In genomic region chr14:95199298-95199983, GRCh38 we compare ENCODE assay signal across 21 cellular contexts.
"Had no signal": no experiment of that assay in that cellular context is flagged by ENCODE, and none has a peak within 500 bp of the region (broad histone marks: within the 10 kb centered on the region; RNA-seq: fewer than 3 reads in every experiment).

No MANE protein-coding gene starts in this region.

- H3K4me3 ChIP-seq: body of pancreas, sigmoid colon, testis, upper lobe of left lung had no signal

- H3K4me3 Mint-ChIP-seq: activated B cell treated with CpG ODN at 0.5 μM for 24 hours; activated CD4-positive, alpha-beta T cell treated with anti-CD3 and anti-CD28 coated beads for 36 hours; dendritic cell treated with granulocyte-macrophage colony-stimulating factor and Interleukin-4, amounts not matched to agents 40 ng/mL and 50 ng/mL, for 4 days; stimulated activated naive B cell treated with anti-CD40 and anti-IgM and Interleukin-4, amounts not matched to agents 10 μg/mL and 1 μg/mL and 100 μg/mL, for 72 hours had no signal

- FAIRE-seq: islet of Langerhans had no signal

- H3K27ac Mint-ChIP-seq: activated B cell treated with CpG ODN at 0.5 μM for 24 hours; activated CD4-positive, alpha-beta T cell treated with anti-CD3 and anti-CD28 coated beads for 36 hours; dendritic cell treated with granulocyte-macrophage colony-stimulating factor and Interleukin-4, amounts not matched to agents 40 ng/mL and 50 ng/mL, for 4 days; stimulated activated naive B cell treated with anti-CD40 and anti-IgM and Interleukin-4, amounts not matched to agents 10 μg/mL and 1 μg/mL and 100 μg/mL, for 72 hours had no signal

- H3K27me3 ChIP-seq: body of pancreas, foreskin keratinocyte, sigmoid colon, testis, upper lobe of left lung had no signal

- H3K4me1 ChIP-seq: foreskin keratinocyte, sigmoid colon, testis had no signal

- H3K27ac ChIP-seq: foreskin keratinocyte, sigmoid colon, testis, upper lobe of left lung had no signal

- H3K9me3 Mint-ChIP-seq: activated B cell treated with CpG ODN at 0.5 μM for 24 hours; dendritic cell treated with granulocyte-macrophage colony-stimulating factor and Interleukin-4, amounts not matched to agents 40 ng/mL and 50 ng/mL, for 4 days; stimulated activated naive B cell treated with anti-CD40 and anti-IgM and Interleukin-4, amounts not matched to agents 10 μg/mL and 1 μg/mL and 100 μg/mL, for 72 hours had no signal

- H3K27me3 Mint-ChIP-seq: activated B cell treated with CpG ODN at 0.5 μM for 24 hours; dendritic cell treated with granulocyte-macrophage colony-stimulating factor and Interleukin-4, amounts not matched to agents 40 ng/mL and 50 ng/mL, for 4 days; stimulated activated naive B cell treated with anti-CD40 and anti-IgM and Interleukin-4, amounts not matched to agents 10 μg/mL and 1 μg/mL and 100 μg/mL, for 72 hours had no signal

- H3K9me3 ChIP-seq: body of pancreas, testis had no signal

- DNase-seq: activated B cell treated with CpG ODN at 0.5 μM for 24 hours; activated CD4-positive, alpha-beta T cell treated with anti-CD3 and anti-CD28 coated beads for 36 hours; activated CD4-positive, alpha-beta T cell treated with anti-CD3 and anti-CD28 coated beads, Interleukin-2, amount 50 U/mL, for 4 hours; activated effector memory CD4-positive, alpha-beta T cell treated with anti-CD3 and anti-CD28 coated beads, Interleukin-2, amount 50 U/mL, for 16 hours; activated naive CD4-positive, alpha-beta T cell treated with anti-CD3 and anti-CD28 coated beads, Interleukin-2, amount 50 U/mL, for 16 hours; anterior cingulate cortex; body of pancreas; effector CD4-positive, alpha-beta T cell; foreskin keratinocyte; left cardiac atrium; naive thymus-derived CD8-positive, alpha-beta T cell; retina; sigmoid colon; stimulated activated CD4-positive, alpha-beta T cell treated with anti-CD3 and anti-CD28 coated beads, Interleukin-2, amount 100 ng/mL, for 48 hours; stimulated activated CD8-positive, alpha-beta memory T cell treated with anti-CD3 and anti-CD28 coated beads, Interleukin-4, amount 100 ng/mL, for 48 hours; stimulated activated naive B cell treated with anti-CD40 and anti-IgM and Interleukin-4, amounts not matched to agents 10 μg/mL and 1 μg/mL and 100 μg/mL, for 72 hours; T1000; testis; upper lobe of left lung had no signal
